9 cellular contexts compared by ENCODE assay signal in the genomic region with DNA sequence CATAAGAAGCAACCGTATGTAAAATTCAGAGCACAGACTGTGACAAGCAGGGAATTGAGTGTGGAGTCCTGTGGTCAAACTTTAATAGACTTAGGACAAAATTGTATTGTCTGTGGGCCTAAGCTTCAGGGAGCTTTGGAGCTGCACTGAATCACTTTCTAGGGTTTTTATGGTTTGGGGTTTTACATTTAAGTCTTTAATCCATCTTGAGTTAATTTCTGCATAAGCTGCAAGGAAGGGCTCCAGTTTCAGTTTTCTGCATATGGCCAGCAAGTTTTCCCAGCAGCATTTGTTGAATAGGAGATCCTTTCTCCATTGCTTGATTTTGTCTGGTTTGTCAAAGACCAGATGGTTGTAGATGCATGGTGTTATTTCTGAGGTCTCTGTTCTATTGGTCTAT.
"Had no signal": no experiment of that assay in that cellular context is flagged by ENCODE, and none has a peak within 500 bp of the region (broad histone marks: within the 10 kb centered on the region; RNA-seq: fewer than 3 reads in every experiment).

No MANE protein-coding gene starts in this region.

- DNase-seq: GM23248, GOT3, H7, H9, HCEC 1CT, HFFc6 had no signal

- H3K27ac Mint-ChIP-seq: GM23338, H9, HFFc6 had no signal

- ATAC-seq: GM23338, HCT116 had no signal

- H3K9me3 ChIP-seq: HAP-1 had no signal

- H3K4me2 ChIP-seq: GM23338 had no signal

- H3K4me1 Mint-ChIP-seq: GM23338 had no signal

- H3K4me3 ChIP-seq: GM23248, GM23338, HAP-1 had no signal

- H2AFZ ChIP-seq: GM23248, GM23338 had no signal

- H3K4me3 Mint-ChIP-seq: GM23338, H9, HFFc6 had no signal

- H3K9ac ChIP-seq: GM23248 had no signal

- H3K4me1 ChIP-seq: HAP-1 had no signal

- H3K36me3 ChIP-seq: HAP-1 had no signal

- H3K27ac ChIP-seq: GM23248 had no signal
